ENCODE assay signal across 10 cellular contexts in genomic region chr1:28086651-28087050, GRCh38. TPM values are rescaled to one million over a fixed set of nuclear protein-coding genes. Genes with fewer than 3 reads are reported as not detected.
DNase-seq lines count a peak whose midpoint lies in the region; ATAC-seq and TF ChIP-seq lines count a peak whose summit lies in the region.
"Had no signal": no experiment of that assay in that cellular context is flagged by ENCODE, and none has a peak within 500 bp of the region (broad histone marks: within the 10 kb centered on the region; RNA-seq: fewer than 3 reads in every experiment).

No MANE protein-coding gene starts in this region.

- POLR2A ChIA-PET in HEK293 (lab: Yijun Ruan, JAX) = interaction anchor here (0.6 to 2.3 kb wide), 2 partner anchors 8 to 155 kb away, joined by 3 to 17 read pairs; no protein-coding TSS in a partner anchor
- POLR2A ChIA-PET in naive thymus-derived CD4-positive, alpha-beta T cell (lab: Charles Lee) = interaction anchor here (1.6 kb wide), 1 partner anchor 28 kb away, joined by 3 read pairs; no protein-coding TSS in a partner anchor

- ATAC-seq in DND-41 (ENCODE audit: insufficient read depth, low read depth) = no peak
- ATAC-seq in activated T-helper 17 cell treated with anti-CD3 and anti-CD28 coated beads, Interleukin-2, amount 50 U/mL, for 72 hours (replicated peaks) = no peak
- ATAC-seq in naive thymus-derived CD4-positive, alpha-beta T cell = no peak

- peaks cover 23% of the 10 kb centered on the region for H3K4me1 Mint-ChIP-seq in activated T-helper 17 cell treated with anti-CD3 and anti-CD28 coated beads, Interleukin-2, amount 50 U/mL, for 72 hours
- H3K4me1 Mint-ChIP-seq in naive thymus-derived CD4-positive, alpha-beta T cell = peaks cover 30 to 63% (median 47%) of the 10 kb centered on the region in 7 donors

- TF ChIP-seq CTCF in DND-41 (IDR thresholded peaks at IDR 0.05; ENCODE audit: borderline replicate concordance, extremely low read depth, low read length, poor library complexity, severe bottlenecking) (no peak), HEK293 (tag by site-specific recombination; IDR thresholded peaks at IDR 0.05) (no peak)

- no peaks in the 10 kb centered on the region for H3K27me3 Mint-ChIP-seq in activated T-helper 17 cell treated with anti-CD3 and anti-CD28 coated beads, Interleukin-2, amount 50 U/mL, for 72 hours
- H3K27me3 Mint-ChIP-seq in naive thymus-derived CD4-positive, alpha-beta T cell = no peaks in the 10 kb centered on the region

- H3K9me3 Mint-ChIP-seq in activated T-helper 17 cell treated with anti-CD3 and anti-CD28 coated beads, Interleukin-2, amount 50 U/mL, for 72 hours = no peaks in the 10 kb centered on the region
- no peaks in the 10 kb centered on the region for H3K9me3 Mint-ChIP-seq in naive thymus-derived CD4-positive, alpha-beta T cell

- peaks cover 66% of the 10 kb centered on the region for H3K79me2 ChIP-seq in DND-41 (ENCODE audit: insufficient read depth, low read length)

- H3K36me3 Mint-ChIP-seq in activated T-helper 17 cell treated with anti-CD3 and anti-CD28 coated beads, Interleukin-2, amount 50 U/mL, for 72 hours (ENCODE audit: low read depth) = no peaks in the 10 kb centered on the region
- H3K36me3 Mint-ChIP-seq in naive thymus-derived CD4-positive, alpha-beta T cell = peaks cover 0 to 1% (median 0%) of the 10 kb centered on the region in 5 donors

- H3K27ac Mint-ChIP-seq in activated T-helper 17 cell treated with anti-CD3 and anti-CD28 coated beads, Interleukin-2, amount 50 U/mL, for 72 hours = peak overlapping the region; percentile 96
- peak overlapping the region in 2 of 9 donors; percentile 0 to 94 for H3K27ac Mint-ChIP-seq in naive thymus-derived CD4-positive, alpha-beta T cell

- no peak overlapping the region for H2AFZ ChIP-seq in DND-41 (ENCODE audit: low read depth, low read length)

- H3K4me1 ChIP-seq in DND-41 (ENCODE audit: insufficient read depth, low read length) (peaks cover 37% of the 10 kb centered on the region), HEK293 (ENCODE audit: control insufficient read depth, insufficient read depth, low read length) (peaks cover 5% of the 10 kb centered on the region)
- peaks cover 11 to 12% of the 10 kb centered on the region in 2 donors for H3K4me1 ChIP-seq in naive thymus-derived CD4-positive, alpha-beta T cell (ENCODE audit: control insufficient read depth in 2 of 2, insufficient read depth in 2 of 2, low read length in 2 of 2)

- H3K27ac ChIP-seq in DND-41 (ENCODE audit: low read length) (no peak overlapping the region), HEK293 (ENCODE audit: extremely low read depth, low read depth, low read length) (no peak overlapping the region)
- H3K27ac ChIP-seq in naive thymus-derived CD4-positive, alpha-beta T cell (ENCODE audit: low read depth, low read length) = no peak overlapping the region

- H3K9me3 ChIP-seq in DND-41 (ENCODE audit: insufficient read depth, low read length, severe bottlenecking) (no peaks in the 10 kb centered on the region), HEK293 (ENCODE audit: control insufficient read depth, insufficient read depth, low read depth, low read length) (no peaks in the 10 kb centered on the region)
- no peaks in the 10 kb centered on the region for H3K9me3 ChIP-seq in naive thymus-derived CD4-positive, alpha-beta T cell (ENCODE audit: control insufficient read depth in 2 of 3, low read length in 3 of 3)

- intact Hi-C loops in naive thymus-derived CD4-positive, alpha-beta T cell (cut with micrococcal nuclease) = loop anchor here (5.0 kb wide), 2 partner anchors 764 to 1096 kb away; partner anchors contain the start of genes SRSF4 (in 1 of the 2) and TMEM222 (in 1 of the 2)
- intact Hi-C loops in head of caudate nucleus (cut with DNase I) = loop anchor here (5.0 kb wide), 1 partner anchor 229 kb away; no protein-coding TSS in a partner anchor

- DNase-seq in DND-41 (no peak), iPS-NIHi11 (ENCODE audit: low spot score) (no peak), midbrain (lab: John Stamatoyannopoulos, UW) (no peak), head of caudate nucleus (no peak)
- DNase-seq in naive thymus-derived CD4-positive, alpha-beta T cell = no peak
- DNase-seq: effector CD4-positive, alpha-beta T cell; NCI-H2029; nucleus accumbens had no signal

- H3K4me3 Mint-ChIP-seq in activated T-helper 17 cell treated with anti-CD3 and anti-CD28 coated beads, Interleukin-2, amount 50 U/mL, for 72 hours = peak overlapping the region; percentile 99
- peak overlapping the region in 7 of 10 donors; percentile 94 to 98 (median 98) for H3K4me3 Mint-ChIP-seq in naive thymus-derived CD4-positive, alpha-beta T cell

- H3K4me2 ChIP-seq in DND-41 (ENCODE audit: insufficient read depth, low read length) = peak overlapping the region; percentile 86

- no peaks in the 10 kb centered on the region for H3K36me3 ChIP-seq in DND-41 (ENCODE audit: insufficient read depth, low read length)
- H3K36me3 ChIP-seq in HEK293 (ENCODE audit: control insufficient read depth in 2 of 2, insufficient read depth in 1 of 2, low read length in 2 of 2) = no peaks in the 10 kb centered on the region
- peaks cover 0 to 4% (median 0%) of the 10 kb centered on the region in 3 experiments for H3K36me3 ChIP-seq in naive thymus-derived CD4-positive, alpha-beta T cell (ENCODE audit: control insufficient read depth in 2 of 3, insufficient read depth in 3 of 3, low read length in 3 of 3)

- H4K20me1 ChIP-seq in DND-41 (ENCODE audit: insufficient read depth, low read length) = peaks cover 3% of the 10 kb centered on the region; the same call in 1 of the 2 replicates

- no peaks in the 10 kb centered on the region for H3K27me3 ChIP-seq in DND-41 (ENCODE audit: insufficient read depth, low read length, poor library complexity)
- no peaks in the 10 kb centered on the region for H3K27me3 ChIP-seq in naive thymus-derived CD4-positive, alpha-beta T cell (ENCODE audit: control insufficient read depth in 2 of 2, insufficient read depth in 2 of 2, low read length in 2 of 2)

- H3K4me3 ChIP-seq in DND-41 (ENCODE audit: low read depth in 1 of 2, low read length in 2 of 2) (peak overlapping the region in 1 of 2 experiments; percentile 35; a peak in 2 of 4 replicates), HEK293 (ENCODE audit: low read depth, low read length) (peak overlapping the region; percentile 93; the same call in 1 of the 2 replicates)
- no peak overlapping the region for H3K4me3 ChIP-seq in naive thymus-derived CD4-positive, alpha-beta T cell (ENCODE audit: low read length)

- CTCF ChIA-PET in HEK293 (lab: Yijun Ruan, JAX) = interaction anchor here (0.7 kb wide), 1 partner anchor 20 kb away, joined by 3 read pairs; no protein-coding TSS in a partner anchor
- CTCF ChIA-PET in naive thymus-derived CD4-positive, alpha-beta T cell (lab: Charles Lee) = no interaction called here

- H3K9ac ChIP-seq in DND-41 (ENCODE audit: low read depth, low read length) = peak overlapping the region; percentile 72; the same call in 1 of the 2 replicates

TF ChIP-seq in HEK293, 187 proteins besides CTCF, POLR2A, EP300 and RAD21:
- 0 out of 2 replicates have a peak, but pooled peaks have one; percentile 31 for TF ChIP-seq ZNF341 (tag by site-specific recombination; IDR thresholded peaks at IDR 0.05; ENCODE audit: low read depth)
- no peak for TF ChIP-seq ZNF600 (tag by site-specific recombination; IDR thresholded peaks at IDR 0.05)

RNA-seq across cellular contexts. Expression of gene EYA3, which starts 1.8 kb away (rescaled TPM):
- 10 to 100 TPM; 33.7 to 40.8 TPM for total RNA-seq in activated T-helper 17 cell treated with anti-CD3 and anti-CD28 coated beads, Interleukin-2, amount 50 U/mL, for 72 hours
- total RNA-seq in naive thymus-derived CD4-positive, alpha-beta T cell = 10 to 100 TPM; 14.5 to 31.7 (median 19.2) TPM
- 1 to 10 TPM; 4.9 to 6.3 TPM for polyA plus RNA-seq in naive thymus-derived CD4-positive, alpha-beta T cell
